Comparison of ENCODE assay signal across 31 cellular contexts in the genomic region with DNA sequence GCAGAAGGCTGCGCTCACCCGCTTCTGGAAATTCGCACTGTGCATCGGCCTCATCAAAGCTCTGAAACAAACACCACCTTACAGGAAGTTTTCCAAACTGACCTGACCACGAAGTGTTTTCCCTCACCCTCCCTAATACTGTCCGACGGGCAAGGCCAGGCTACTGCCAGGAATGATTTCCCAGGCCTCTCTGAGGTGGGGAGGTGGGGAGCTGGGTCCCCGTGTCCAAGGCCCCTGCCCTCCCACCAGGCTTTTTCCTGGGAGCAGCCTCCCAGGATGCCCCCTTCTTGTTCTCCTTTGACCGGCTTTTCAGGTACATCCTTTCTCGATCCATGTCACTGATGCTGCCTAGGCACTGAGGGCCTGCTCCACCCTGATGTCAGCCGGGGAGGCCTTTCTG. TPM values are rescaled to one million over a fixed set of nuclear protein-coding genes. Genes with fewer than 3 reads are reported as not detected.
"Had no signal": no experiment of that assay in that cellular context is flagged by ENCODE, and none has a peak within 500 bp of the region (broad histone marks: within the 10 kb centered on the region; RNA-seq: fewer than 3 reads in every experiment).

No MANE protein-coding gene starts in this region.

- H3K27ac Mint-ChIP-seq: mesothelial cell of epicardium; natural killer cell; progenitor cell of endocrine pancreas; stimulated activated memory B cell treated with anti-CD40 and anti-IgM and Interleukin-4, amounts not matched to agents 10 μg/mL and 1 μg/mL and 100 μg/mL, for 72 hours had no signal

- H3K36me3 Mint-ChIP-seq: mesothelial cell of epicardium; naive B cell; natural killer cell; stimulated activated memory B cell treated with anti-CD40 and anti-IgM and Interleukin-4, amounts not matched to agents 10 μg/mL and 1 μg/mL and 100 μg/mL, for 72 hours had no signal

- H3K4me1 ChIP-seq: left ventricle myocardium inferior, right atrium auricular region, right lobe of liver, testis, thyroid gland, vagina had no signal

- H3K27me3 ChIP-seq: neutrophil, ovary, right atrium auricular region, right lobe of liver, testis, thyroid gland, transverse colon, upper lobe of left lung, vagina had no signal

- H3K9me3 ChIP-seq: left ventricle myocardium inferior, neutrophil, ovary, right atrium auricular region, right lobe of liver, testis, thyroid gland, transverse colon, upper lobe of left lung, vagina had no signal

- H3K4me3 Mint-ChIP-seq: mesothelial cell of epicardium; naive B cell; natural killer cell; stimulated activated memory B cell treated with anti-CD40 and anti-IgM and Interleukin-4, amounts not matched to agents 10 μg/mL and 1 μg/mL and 100 μg/mL, for 72 hours; stimulated activated naive CD8-positive, alpha-beta T cell treated with anti-CD3 and anti-CD28 coated beads, Interleukin-15, amount 100 ng/mL, for 72 hours had no signal

- H3K9me3 Mint-ChIP-seq: naive B cell; natural killer cell; stimulated activated naive CD8-positive, alpha-beta T cell treated with anti-CD3 and anti-CD28 coated beads, Interleukin-15, amount 100 ng/mL, for 72 hours had no signal

- H3K4me1 Mint-ChIP-seq: mesothelial cell of epicardium; natural killer cell; stimulated activated naive CD8-positive, alpha-beta T cell treated with anti-CD3 and anti-CD28 coated beads, Interleukin-15, amount 100 ng/mL, for 72 hours had no signal

- DNase-seq: hippocampal formation; left ventricle myocardium inferior; mesendoderm; naive B cell; natural killer cell; occipital lobe; ovary; stimulated activated CD4-positive, alpha-beta T cell treated with anti-CD3 and anti-CD28 coated beads, Interleukin-1b, Interleukin-23, amount 100 ng/mL, for 48 hours; stimulated activated CD4-positive, alpha-beta T cell treated with anti-CD3 and anti-CD28 coated beads, Interleukin-2, amount 100 ng/mL, for 48 hours; stimulated activated CD4-positive, alpha-beta T cell treated with anti-CD3 and anti-CD28 coated beads, Interleukin-4, amount 100 ng/mL, for 4 hours; stimulated activated CD8-positive, alpha-beta memory T cell treated with anti-CD3 and anti-CD28 coated beads, Interleukin-4, amount 100 ng/mL, for 48 hours; stimulated activated naive CD4-positive, alpha-beta T cell treated with Interleukin-2 at 50 U/mL for 16 hours; stimulated activated naive CD8-positive, alpha-beta T cell treated with anti-CD3 and anti-CD28 coated beads, Interleukin-15, amount 100 ng/mL, for 72 hours; substantia nigra; testis; thyroid gland; transverse colon; upper lobe of left lung had no signal

- H3K27ac ChIP-seq: left ventricle myocardium inferior, neutrophil, ovary, right atrium auricular region, right lobe of liver, testis, thyroid gland, transverse colon, upper lobe of left lung, vagina had no signal

- H3K4me3 ChIP-seq: left ventricle myocardium inferior, lung, ovary, right atrium auricular region, right lobe of liver, smooth muscle cell, testis, thyroid gland, transverse colon, upper lobe of left lung, vagina had no signal

- ATAC-seq: natural killer cell; right lobe of liver; stimulated activated memory B cell treated with anti-CD40 and anti-IgM and Interleukin-4, amounts not matched to agents 10 μg/mL and 1 μg/mL and 100 μg/mL, for 72 hours; stimulated activated naive CD8-positive, alpha-beta T cell treated with anti-CD3 and anti-CD28 coated beads, Interleukin-15, amount 100 ng/mL, for 72 hours had no signal

- H3K36me3 ChIP-seq: left ventricle myocardium inferior, neutrophil, ovary, right atrium auricular region, right lobe of liver, thyroid gland, transverse colon, upper lobe of left lung, vagina had no signal

- H3K4me2 ChIP-seq: smooth muscle cell had no signal

RNA-seq across cellular contexts. Expression of a gene that starts 25.0 kb away (rescaled TPM):
- total RNA-seq: lower leg skin, occipital lobe, pulmonary artery endothelial cell, smooth muscle cell had no signal
- polyA plus RNA-seq: neural cell, smooth muscle cell, urinary bladder had no signal
